1 cellular context compared by ENCODE assay signal in genomic region chr1:204453141-204453772, GRCh38.
TF ChIP-seq lines count a peak whose summit lies in the region.

No MANE protein-coding gene starts in this region.

TF ChIP-seq in K562, 482 proteins besides CTCF, POLR2A, EP300 and RAD21:
- TF ChIP-seq ZEB2 (IDR thresholded peaks at IDR 0.05) (no peak), HDGF (IDR thresholded peaks at IDR 0.05) (no peak), KDM5B (IDR thresholded peaks at IDR 0.05; ENCODE audit: insufficient replicate concordance, low read depth, low read length) (no peak), MCM2 (IDR thresholded peaks at IDR 0.05; ENCODE audit: low read depth) (no peak), ZNF584 (CRISPR knock-in tag; IDR thresholded peaks at IDR 0.05; ENCODE audit: low read depth) (no peak), ARID2 (IDR thresholded peaks at IDR 0.05) (no peak), E2F8 (IDR thresholded peaks at IDR 0.05; ENCODE audit: low read depth, partially characterized antibody) (no peak), KLF1 (tag; IDR thresholded peaks at IDR 0.05) (no peak), MYBL2 (IDR thresholded peaks at IDR 0.05; ENCODE audit: low read depth) (no peak), MYBL2 (CRISPR knock-in tag; IDR thresholded peaks at IDR 0.05; ENCODE audit: borderline replicate concordance) (no peak), DACH1 (IDR thresholded peaks at IDR 0.05; ENCODE audit: partially characterized antibody) (no peak), CXXC5 (CRISPR knock-in tag; IDR thresholded peaks at IDR 0.05) (no peak), TCF3 (CRISPR knock-in tag; IDR thresholded peaks at IDR 0.05) (no peak), TRIM28 (IDR thresholded peaks at IDR 0.05) (no peak), ZNF695 (CRISPR knock-in tag; IDR thresholded peaks at IDR 0.05) (no peak)
